8 cellular contexts compared by ENCODE assay signal in the genomic region with DNA sequence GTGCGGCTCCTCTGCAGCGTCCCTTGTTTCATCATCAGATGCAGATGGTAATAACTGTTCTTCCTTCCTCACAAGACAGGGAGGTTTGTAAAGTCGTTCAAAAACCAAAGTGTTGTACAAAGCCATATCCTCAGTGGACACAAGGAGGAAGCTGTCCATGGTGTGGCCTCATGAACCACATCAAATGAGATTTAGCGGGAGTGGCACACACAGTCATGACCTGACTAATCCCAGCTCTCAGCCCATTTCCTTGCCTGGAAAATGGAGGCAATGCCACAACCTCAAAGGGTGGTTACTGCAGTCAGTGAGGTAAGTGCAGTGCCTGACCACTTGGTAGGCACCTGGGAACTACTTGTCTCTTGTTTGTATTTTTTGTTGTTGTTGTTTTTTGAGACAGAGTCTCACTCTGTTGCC. TPM values are rescaled to one million over a fixed set of nuclear protein-coding genes. Genes with fewer than 3 reads are reported as not detected.
DNase-seq lines count a peak whose midpoint lies in the region; ATAC-seq and TF ChIP-seq lines count a peak whose summit lies in the region.

No MANE protein-coding gene starts in this region.

- no peaks in the 10 kb centered on the region for H3K27me3 ChIP-seq in CD8-positive, alpha-beta memory T cell (ENCODE audit: insufficient read depth, low read length, poor library complexity, severe bottlenecking)
- H3K27me3 ChIP-seq in naive thymus-derived CD4-positive, alpha-beta T cell (ENCODE audit: control insufficient read depth in 2 of 2, insufficient read depth in 2 of 2, low read length in 2 of 2), result no peaks in the 10 kb centered on the region
- H3K27me3 ChIP-seq in gastrocnemius medialis, result no peaks in the 10 kb centered on the region

- in situ Hi-C loops in GM13976 (cut with MboI; ENCODE audit: low sequenced_read_pairs, unreplicated experiment), result no loop called here
- in situ Hi-C loops in gastrocnemius medialis (cut with MboI; ENCODE audit: low sequenced_read_pairs in 4 of 4), result no loop called here

- no peaks in the 10 kb centered on the region for H3K9me3 ChIP-seq in CD8-positive, alpha-beta memory T cell (ENCODE audit: low read length)
- no peaks in the 10 kb centered on the region for H3K9me3 ChIP-seq in naive thymus-derived CD4-positive, alpha-beta T cell (ENCODE audit: control insufficient read depth in 2 of 3, low read length in 3 of 3)
- H3K9me3 ChIP-seq in gastrocnemius medialis, result no peaks in the 10 kb centered on the region

- no peak overlapping the region for H3K27ac ChIP-seq in CD8-positive, alpha-beta memory T cell (ENCODE audit: low read depth, low read length)
- peak overlapping the region; percentile 49 for H3K27ac ChIP-seq in naive thymus-derived CD4-positive, alpha-beta T cell (ENCODE audit: low read depth, low read length)
- H3K27ac ChIP-seq in gastrocnemius medialis, result no peak overlapping the region

- intact Hi-C loops in activated T-helper 1 cell treated with anti-CD3 and anti-CD28 coated beads, Interleukin-12 subunit alpha, Interleukin-12 subunit beta, Interleukin-2, Interleukin-4 antibody, amounts not matched to agents 30 ng/mL and 10 ng/mL and 1 ng/mL, durations not matched to agents 14 hours and 24 hours and 36 hours (cut with micrococcal nuclease), result loop anchor here (1.0 to 5.0 kb wide), 3 partner anchors 15 to 35 kb away; a partner anchor contains a TSS
- intact Hi-C loops in naive thymus-derived CD4-positive, alpha-beta T cell (cut with micrococcal nuclease), result loop anchor here (1.0 to 5.0 kb wide), 5 partner anchors 23 to 1095 kb away; a partner anchor contains a TSS
- intact Hi-C loops in gastrocnemius medialis (cut with DNase I; ENCODE audit: low total_unique reads), result loop anchor here (1.0 to 5.0 kb wide), 3 partner anchors 15 to 35 kb away; a partner anchor contains a TSS

- no peak overlapping the region for H3K4me3 ChIP-seq in CD8-positive, alpha-beta memory T cell (ENCODE audit: low read length)
- H3K4me3 ChIP-seq in naive thymus-derived CD4-positive, alpha-beta T cell (ENCODE audit: low read length), result no peak overlapping the region
- H3K4me3 ChIP-seq in gastrocnemius medialis, result no peak overlapping the region

- peaks cover 38% of the 10 kb centered on the region for H3K4me1 ChIP-seq in CD8-positive, alpha-beta memory T cell (ENCODE audit: insufficient read depth, low read length)
- H3K4me1 ChIP-seq in naive thymus-derived CD4-positive, alpha-beta T cell (ENCODE audit: control insufficient read depth in 2 of 2, insufficient read depth in 2 of 2, low read length in 2 of 2), result peaks cover 19 to 20% of the 10 kb centered on the region in 2 donors
- peaks cover 25 to 26% of the 10 kb centered on the region in 2 donors for H3K4me1 ChIP-seq in gastrocnemius medialis

- peaks cover 2 to 28% (median 2%) of the 10 kb centered on the region in 3 donors for H3K36me3 Mint-ChIP-seq in CD8-positive, alpha-beta memory T cell
- H3K36me3 Mint-ChIP-seq in activated T-helper 1 cell treated with anti-CD3 and anti-CD28 coated beads, Interleukin-12 subunit alpha, Interleukin-12 subunit beta, Interleukin-2, Interleukin-4 antibody, amounts not matched to agents 30 ng/mL and 10 ng/mL and 1 ng/mL, durations not matched to agents 14 hours and 24 hours and 36 hours (ENCODE audit: low read depth), result peaks cover 19% of the 10 kb centered on the region
- H3K36me3 Mint-ChIP-seq in naive thymus-derived CD4-positive, alpha-beta T cell, result peaks cover 0 to 12% (median 5%) of the 10 kb centered on the region in 5 donors

- H3K4me3 Mint-ChIP-seq in CD8-positive, alpha-beta memory T cell, result peak overlapping the region; percentile 43 to 90 (median 85)
- peak overlapping the region; percentile 84 for H3K4me3 Mint-ChIP-seq in activated T-helper 1 cell treated with anti-CD3 and anti-CD28 coated beads, Interleukin-12 subunit alpha, Interleukin-12 subunit beta, Interleukin-2, Interleukin-4 antibody, amounts not matched to agents 30 ng/mL and 10 ng/mL and 1 ng/mL, durations not matched to agents 14 hours and 24 hours and 36 hours
- peak overlapping the region in 7 of 10 donors; percentile 78 to 92 (median 88) for H3K4me3 Mint-ChIP-seq in naive thymus-derived CD4-positive, alpha-beta T cell

- H3K4me1 Mint-ChIP-seq in CD8-positive, alpha-beta memory T cell, result peaks cover 42 to 48% (median 43%) of the 10 kb centered on the region in 3 donors
- H3K4me1 Mint-ChIP-seq in activated T-helper 1 cell treated with anti-CD3 and anti-CD28 coated beads, Interleukin-12 subunit alpha, Interleukin-12 subunit beta, Interleukin-2, Interleukin-4 antibody, amounts not matched to agents 30 ng/mL and 10 ng/mL and 1 ng/mL, durations not matched to agents 14 hours and 24 hours and 36 hours (ENCODE audit: low read depth), result peaks cover 50% of the 10 kb centered on the region
- H3K4me1 Mint-ChIP-seq in naive thymus-derived CD4-positive, alpha-beta T cell, result peaks cover 31 to 53% (median 44%) of the 10 kb centered on the region in 7 donors

- POLR2A ChIA-PET in CD8-positive, alpha-beta memory T cell (lab: Charles Lee), result interaction anchor here (1.8 kb wide), 1 partner anchor 14 kb away, joined by 9 read pairs; no protein-coding TSS in a partner anchor
- POLR2A ChIA-PET in naive thymus-derived CD4-positive, alpha-beta T cell (lab: Charles Lee), result interaction anchor here (0.6 to 3.8 kb wide), 9 partner anchors 8 to 170 kb away, joined by 3 to 20 read pairs (median 4); a partner anchor contains a TSS

- H3K27me3 Mint-ChIP-seq in CD8-positive, alpha-beta memory T cell, result peaks cover 4 to 9% of the 10 kb centered on the region in 2 donors
- H3K27me3 Mint-ChIP-seq in activated T-helper 1 cell treated with anti-CD3 and anti-CD28 coated beads, Interleukin-12 subunit alpha, Interleukin-12 subunit beta, Interleukin-2, Interleukin-4 antibody, amounts not matched to agents 30 ng/mL and 10 ng/mL and 1 ng/mL, durations not matched to agents 14 hours and 24 hours and 36 hours (ENCODE audit: insufficient read depth), result peaks cover 2% of the 10 kb centered on the region
- peaks cover 0 to 6% (median 3%) of the 10 kb centered on the region in 5 donors for H3K27me3 Mint-ChIP-seq in naive thymus-derived CD4-positive, alpha-beta T cell

- H3K36me3 ChIP-seq in CD8-positive, alpha-beta memory T cell (ENCODE audit: insufficient read depth, low read length), result no peaks in the 10 kb centered on the region
- peaks cover 0 to 15% (median 0%) of the 10 kb centered on the region in 3 experiments for H3K36me3 ChIP-seq in naive thymus-derived CD4-positive, alpha-beta T cell (ENCODE audit: control insufficient read depth in 2 of 3, insufficient read depth in 3 of 3, low read length in 3 of 3)
- H3K36me3 ChIP-seq in gastrocnemius medialis, result peaks cover 0 to 10% of the 10 kb centered on the region in 2 donors

- no peak for DNase-seq in CD8-positive, alpha-beta memory T cell
- peak; percentile 92 for DNase-seq in MV-4-11 (lab: John Stamatoyannopoulos, UW)
- DNase-seq in activated T-helper 1 cell treated with anti-CD3 and anti-CD28 coated beads, Interleukin-12 subunit alpha, Interleukin-12 subunit beta, Interleukin-2, Interleukin-4 antibody, amounts not matched to agents 30 ng/mL and 10 ng/mL and 1 ng/mL, durations not matched to agents 14 hours and 24 hours and 36 hours (ENCODE audit: low spot score), result no peak
- DNase-seq in naive thymus-derived CD4-positive, alpha-beta T cell, result no peak
- no peak for DNase-seq in GM13976 (ENCODE audit: low spot score)
- DNase-seq in gastrocnemius medialis, result no peak
- DNase-seq in mesenteric fat pad (ENCODE audit: low spot score), result no peak

- peaks cover 0 to 3% (median 3%) of the 10 kb centered on the region in 5 donors for H3K9me3 Mint-ChIP-seq in CD8-positive, alpha-beta memory T cell
- no peaks in the 10 kb centered on the region for H3K9me3 Mint-ChIP-seq in activated T-helper 1 cell treated with anti-CD3 and anti-CD28 coated beads, Interleukin-12 subunit alpha, Interleukin-12 subunit beta, Interleukin-2, Interleukin-4 antibody, amounts not matched to agents 30 ng/mL and 10 ng/mL and 1 ng/mL, durations not matched to agents 14 hours and 24 hours and 36 hours
- peaks cover 0 to 8% (median 0%) of the 10 kb centered on the region in 11 donors for H3K9me3 Mint-ChIP-seq in naive thymus-derived CD4-positive, alpha-beta T cell

- ATAC-seq in naive thymus-derived CD4-positive, alpha-beta T cell, result peak; percentile 26
- ATAC-seq in GM18505 (IDR thresholded peaks at IDR 0.05; ENCODE audit: unreplicated experiment) (no peak), gastrocnemius medialis (no peak)

- peak overlapping the region in 7 of 8 donors; percentile 39 to 98 (median 92) for H3K27ac Mint-ChIP-seq in CD8-positive, alpha-beta memory T cell
- H3K27ac Mint-ChIP-seq in activated T-helper 1 cell treated with anti-CD3 and anti-CD28 coated beads, Interleukin-12 subunit alpha, Interleukin-12 subunit beta, Interleukin-2, Interleukin-4 antibody, amounts not matched to agents 30 ng/mL and 10 ng/mL and 1 ng/mL, durations not matched to agents 14 hours and 24 hours and 36 hours, result peak overlapping the region; percentile 71
- H3K27ac Mint-ChIP-seq in naive thymus-derived CD4-positive, alpha-beta T cell, result peak overlapping the region; percentile 73 to 98 (median 91)

- TF ChIP-seq CTCF in GM13976 (IDR thresholded peaks at IDR 0.05; ENCODE audit: borderline replicate concordance, control extremely low read depth, extremely low read depth, insufficient read depth, missing control alignments), result no peak
- no peak for TF ChIP-seq CTCF in gastrocnemius medialis (IDR thresholded peaks at IDR 0.05 in 4 of 5, conservative IDR thresholded peaks at IDR 0.05 in 1 of 5)

- CTCF ChIA-PET in CD8-positive, alpha-beta memory T cell (lab: Charles Lee), result interaction anchor here (1.1 to 1.9 kb wide), 4 partner anchors 9 to 49 kb away, joined by 3 to 14 read pairs (median 4); no protein-coding TSS in a partner anchor
- CTCF ChIA-PET in naive thymus-derived CD4-positive, alpha-beta T cell (lab: Charles Lee), result interaction anchor here (1.2 to 2.5 kb wide), 3 partner anchors 9 to 23 kb away, joined by 3 to 10 read pairs (median 8); no protein-coding TSS in a partner anchor

- TF ChIP-seq POLR2A in GM18505 (IDR thresholded peaks at IDR 0.05; ENCODE audit: borderline replicate concordance, extremely low read depth, insufficient read depth, insufficient read length) (no peak), gastrocnemius medialis (IDR thresholded peaks at IDR 0.05) (no peak)

RNA-seq across cellular contexts. Expression of a gene that starts 13.4 kb away (rescaled TPM):
- 10 to 100 TPM; 39.1 to 41.5 TPM for total RNA-seq in CD8-positive, alpha-beta memory T cell
- polyA plus RNA-seq in CD8-positive, alpha-beta memory T cell, result 1.7 TPM
- total RNA-seq in activated T-helper 1 cell treated with anti-CD3 and anti-CD28 coated beads, Interleukin-12 subunit alpha, Interleukin-12 subunit beta, Interleukin-2, Interleukin-4 antibody, amounts not matched to agents 30 ng/mL and 10 ng/mL and 1 ng/mL, durations not matched to agents 14 hours and 24 hours and 36 hours, result 40.3 and 45.5 TPM in 2 replicates
- total RNA-seq in naive thymus-derived CD4-positive, alpha-beta T cell, result 10 to 100 TPM in 4 of 5 experiments, 1 to 10 TPM in 1; 8.2 to 24.3 (median 13.8) TPM
- polyA plus RNA-seq in naive thymus-derived CD4-positive, alpha-beta T cell, result 1 to 10 TPM; 1.8 to 2.0 TPM
- 10 to 100 TPM in 3 of 4 donors, 1 to 10 TPM in 1; 7.9 to 22.3 (median 18.8) TPM for total RNA-seq in gastrocnemius medialis
- total RNA-seq in mesenteric fat pad, result 25.2 TPM

RNA-seq across cellular contexts. Expression of a gene that starts 20.3 kb away (rescaled TPM):
- 100 to 1,000 TPM; 152 to 158 TPM for total RNA-seq in CD8-positive, alpha-beta memory T cell
- 179 TPM for polyA plus RNA-seq in CD8-positive, alpha-beta memory T cell
- total RNA-seq in activated T-helper 1 cell treated with anti-CD3 and anti-CD28 coated beads, Interleukin-12 subunit alpha, Interleukin-12 subunit beta, Interleukin-2, Interleukin-4 antibody, amounts not matched to agents 30 ng/mL and 10 ng/mL and 1 ng/mL, durations not matched to agents 14 hours and 24 hours and 36 hours, result 147 and 168 TPM in 2 replicates
- total RNA-seq in naive thymus-derived CD4-positive, alpha-beta T cell, result 100 to 1,000 TPM in 3 of 5 experiments, 10 to 100 TPM in 2; 50.8 to 118 (median 100) TPM
- 100 to 1,000 TPM; 141 to 219 TPM for polyA plus RNA-seq in naive thymus-derived CD4-positive, alpha-beta T cell
- total RNA-seq in gastrocnemius medialis (100 to 1,000 TPM in 1 of 4 donors, 10 to 100 TPM in 3; 60.0 to 108 (median 79.3) TPM), mesenteric fat pad (69.7 TPM)

RNA-seq across cellular contexts. Expression of a gene that starts 31.4 kb away (rescaled TPM):
- 10 to 100 TPM; 78.3 to 79.8 TPM for total RNA-seq in CD8-positive, alpha-beta memory T cell
- 20.2 TPM for polyA plus RNA-seq in CD8-positive, alpha-beta memory T cell
- total RNA-seq in activated T-helper 1 cell treated with anti-CD3 and anti-CD28 coated beads, Interleukin-12 subunit alpha, Interleukin-12 subunit beta, Interleukin-2, Interleukin-4 antibody, amounts not matched to agents 30 ng/mL and 10 ng/mL and 1 ng/mL, durations not matched to agents 14 hours and 24 hours and 36 hours, result 87.0 and 91.6 TPM in 2 replicates
- 100 to 1,000 TPM in 2 of 5 experiments, 10 to 100 TPM in 3; 72.2 to 137 (median 94.7) TPM for total RNA-seq in naive thymus-derived CD4-positive, alpha-beta T cell
- 10 to 100 TPM; 16.7 to 31.0 TPM for polyA plus RNA-seq in naive thymus-derived CD4-positive, alpha-beta T cell
- total RNA-seq in gastrocnemius medialis (10 to 100 TPM in 2 of 4 donors, 1 to 10 TPM in 2; 7.1 to 13.1 (median 9.8) TPM), mesenteric fat pad (34.7 TPM)

RNA-seq across cellular contexts. Expression of a gene that starts 33.4 kb away (rescaled TPM):
- total RNA-seq in CD8-positive, alpha-beta memory T cell, result 10 to 100 TPM; 67.6 to 73.2 TPM
- polyA plus RNA-seq in CD8-positive, alpha-beta memory T cell, result 43.7 TPM
- 61.8 and 62.3 TPM in 2 replicates for total RNA-seq in activated T-helper 1 cell treated with anti-CD3 and anti-CD28 coated beads, Interleukin-12 subunit alpha, Interleukin-12 subunit beta, Interleukin-2, Interleukin-4 antibody, amounts not matched to agents 30 ng/mL and 10 ng/mL and 1 ng/mL, durations not matched to agents 14 hours and 24 hours and 36 hours
- 10 to 100 TPM; 19.5 to 40.8 (median 22.0) TPM for total RNA-seq in naive thymus-derived CD4-positive, alpha-beta T cell
- polyA plus RNA-seq in naive thymus-derived CD4-positive, alpha-beta T cell, result 10 to 100 TPM; 48.9 to 49.9 TPM
- total RNA-seq in gastrocnemius medialis (10 to 100 TPM; 14.4 to 26.9 (median 24.6) TPM), mesenteric fat pad (40.0 TPM)

RNA-seq across cellular contexts. Expression of a gene that starts 34.2 kb away (rescaled TPM):
- total RNA-seq in CD8-positive, alpha-beta memory T cell, result 1 to 10 TPM; 7.8 to 7.9 TPM
- polyA plus RNA-seq in CD8-positive, alpha-beta memory T cell, result 2.9 TPM
- total RNA-seq in activated T-helper 1 cell treated with anti-CD3 and anti-CD28 coated beads, Interleukin-12 subunit alpha, Interleukin-12 subunit beta, Interleukin-2, Interleukin-4 antibody, amounts not matched to agents 30 ng/mL and 10 ng/mL and 1 ng/mL, durations not matched to agents 14 hours and 24 hours and 36 hours, result 9.7 and 10.0 TPM in 2 replicates
- total RNA-seq in naive thymus-derived CD4-positive, alpha-beta T cell, result 10 to 100 TPM; 26.0 to 35.9 (median 28.1) TPM
- polyA plus RNA-seq in naive thymus-derived CD4-positive, alpha-beta T cell, result 1 to 10 TPM in 1 of 2 donors, under 1 TPM in 1; 0.87 to 2.6 TPM
- total RNA-seq in gastrocnemius medialis (1 to 10 TPM; 1.5 to 4.6 (median 3.3) TPM), mesenteric fat pad (17.9 TPM)
